Comparison of ENCODE assay signal across 10 cellular contexts in genomic region chr1:54275349-54275748, GRCh38.
DNase-seq lines count a peak whose midpoint lies in the region; ATAC-seq lines count a peak whose summit lies in the region.
"Had no signal": no experiment of that assay in that cellular context is flagged by ENCODE, and none has a peak within 500 bp of the region (broad histone marks: within the 10 kb centered on the region; RNA-seq: fewer than 3 reads in every experiment).

No MANE protein-coding gene starts in this region.

- DNase-seq in G401 (ENCODE audit: low spot score) (peak; percentile 83), left cardiac atrium (peak; percentile 83), NCI-H146 treated with DMSO at 0.1 percent for 48 hours (lab: John Stamatoyannopoulos, UW; ENCODE audit: unreplicated experiment) (no peak), T-helper 9 cell (no peak), kidney glomerular epithelial cell (lab: John Stamatoyannopoulos, UW) (no peak), COLO668 (lab: John Stamatoyannopoulos, UW; ENCODE audit: unreplicated experiment) (no peak)

- no peak overlapping the region for H3K4me3 ChIP-seq in rectal smooth muscle tissue (ENCODE audit: low read length)
- H3K4me3 ChIP-seq: SK-N-MC had no signal

- in situ Hi-C loops in G401 (cut with HindIII; ENCODE audit: low sequenced_read_pairs), result no loop called here

- H3K27ac ChIP-seq in angular gyrus (ENCODE audit: low read depth, low read length) (peak overlapping the region; percentile 67), rectal smooth muscle tissue (ENCODE audit: low read depth, low read length) (peak overlapping the region; percentile 92)
- H3K27ac ChIP-seq: epithelial cell of prostate, SK-N-MC had no signal

- no peaks in the 10 kb centered on the region for H3K36me3 ChIP-seq in rectal smooth muscle tissue (ENCODE audit: control insufficient read depth, insufficient read depth, low read length)

- intact Hi-C loops in left cardiac atrium (cut with DNase I), result loop anchor here (10.0 kb wide), 3 partner anchors 71 to 151 kb away; partner anchors contain the start of genes SSBP3 (in 2 of the 2), CYB5RL (in 1 of the 2) and MRPL37 (in 1 of the 2)

- no peak overlapping the region for H3K9ac ChIP-seq in rectal smooth muscle tissue (ENCODE audit: low read length)

- no peaks in the 10 kb centered on the region for H3K27me3 ChIP-seq in rectal smooth muscle tissue (ENCODE audit: control insufficient read depth, insufficient read depth, low read length)

- H3K4me1 ChIP-seq in rectal smooth muscle tissue (ENCODE audit: control insufficient read depth, insufficient read depth, low read length), result peaks cover 67% of the 10 kb centered on the region

- peak; percentile 50 to 66 for ATAC-seq in left cardiac atrium

Comparison
In these comparisons a context has a peak if more than half of its experiments do, and no peak if none do; other contexts are left out.
1. DNase-seq: peak in G401 (single experiment) and left cardiac atrium (single experiment); none in NCI-H146 treated with DMSO at 0.1 percent for 48 hours (single experiment), T-helper 9 cell (single experiment), kidney glomerular epithelial cell (single experiment) and COLO668 (single experiment).